ENCODE assay signal across 1 cellular context in the genomic region with DNA sequence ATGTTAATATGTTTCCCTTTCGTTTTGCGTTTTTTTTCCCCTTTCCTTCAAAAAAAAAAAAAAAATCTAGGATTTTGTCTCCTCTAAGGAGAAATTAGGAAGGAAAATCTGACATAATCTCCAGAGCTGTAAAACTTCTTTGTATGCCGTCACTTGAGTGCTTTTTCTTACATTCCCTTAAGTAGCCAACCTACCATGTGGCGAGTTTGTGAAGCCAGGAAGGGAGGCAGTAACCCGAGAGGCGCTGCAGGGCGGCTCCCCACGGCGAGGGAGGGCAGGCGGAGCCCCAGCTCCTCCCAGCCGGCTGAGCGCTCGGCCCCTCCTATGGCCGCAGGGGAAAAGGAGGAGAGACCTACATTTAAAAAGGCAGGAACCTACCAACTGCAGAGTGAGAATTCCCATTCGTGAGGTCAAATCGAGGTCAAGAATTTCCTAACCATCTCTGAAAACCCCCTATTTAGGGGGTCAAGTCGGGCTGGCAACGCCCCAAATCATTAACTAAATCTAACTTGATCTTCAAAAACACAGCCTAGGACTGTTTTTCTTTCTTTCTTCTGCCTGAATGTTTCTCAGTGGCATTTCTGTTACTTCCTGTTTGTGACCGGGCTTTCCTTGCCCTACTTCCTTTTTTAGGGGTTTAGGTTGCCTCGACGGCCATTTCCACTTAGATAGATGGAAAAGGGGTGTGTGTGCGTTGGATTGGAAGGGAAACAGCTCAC.
TF ChIP-seq lines count a peak whose summit lies in the region.

No MANE protein-coding gene starts in this region.

TF ChIP-seq in K562, 482 proteins besides CTCF, POLR2A, EP300 and RAD21 (continued from another document):
- TF ChIP-seq ZNF584 (CRISPR knock-in tag; IDR thresholded peaks at IDR 0.05; ENCODE audit: low read depth) (no peak), MECOM (CRISPR knock-in tag; IDR thresholded peaks at IDR 0.05) (no peak), GABPB2 (CRISPR knock-in tag; conservative IDR thresholded peaks at IDR 0.05) (no peak), SMAD1 (IDR thresholded peaks at IDR 0.05; ENCODE audit: low read depth, low read length, partially characterized antibody) (no peak), TFAM (CRISPR knock-in tag; conservative IDR thresholded peaks at IDR 0.05) (no peak)
TF ChIP-seq in K562: peak in this region for 73.
